In the genomic region with DNA sequence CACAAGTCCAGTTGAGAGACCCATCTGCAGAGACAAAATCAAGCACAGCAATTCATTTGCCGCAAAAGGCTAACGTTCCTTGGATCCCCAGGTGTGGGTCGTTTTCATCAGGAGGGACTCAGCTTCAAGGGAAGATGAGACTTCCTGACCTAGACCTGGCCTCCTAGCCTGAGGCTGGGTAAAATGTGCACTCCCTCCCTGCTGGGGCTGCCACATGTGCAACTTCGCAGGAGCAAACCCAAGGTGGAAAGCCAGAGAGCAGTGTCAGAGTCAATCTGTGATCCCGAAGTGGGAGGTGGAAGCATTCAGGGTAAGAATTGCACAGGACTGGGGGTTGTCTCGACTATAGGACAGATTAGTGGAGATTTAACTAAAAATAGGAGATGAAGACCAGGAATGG, we compare ENCODE assay signal across 12 cellular contexts.
"Had no signal": no experiment of that assay in that cellular context is flagged by ENCODE, and none has a peak within 500 bp of the region (broad histone marks: within the 10 kb centered on the region; RNA-seq: fewer than 3 reads in every experiment).

No MANE protein-coding gene starts in this region.

- H3K9me3 ChIP-seq: esophagus squamous epithelium, left ventricle myocardium inferior, right atrium auricular region, vagina had no signal

- FAIRE-seq: colon, endometrium, frontal cortex had no signal

- ATAC-seq: activated CD4-positive, alpha-beta T cell treated with anti-CD3 and anti-CD28 coated beads for 36 hours; activated CD8-positive, alpha-beta T cell treated with anti-CD3 and anti-CD28 coated beads, Interleukin-2, amount 10 ng/mL, durations not matched to agents 7 days and 5 days had no signal

- H3K9ac ChIP-seq: parathyroid adenoma had no signal

- H3K27ac ChIP-seq: epithelial cell of prostate, esophagus squamous epithelium, left ventricle myocardium inferior, parathyroid adenoma, right atrium auricular region, vagina had no signal

- H3K4me3 ChIP-seq: esophagus squamous epithelium, left ventricle myocardium inferior, lung, right atrium auricular region, vagina had no signal

- H3K4me1 ChIP-seq: parathyroid adenoma, vagina had no signal

- H3K27me3 ChIP-seq: right atrium auricular region, vagina had no signal

- H3K79me2 ChIP-seq: parathyroid adenoma had no signal

- H3K36me3 ChIP-seq: esophagus squamous epithelium, left ventricle myocardium inferior, right atrium auricular region, vagina had no signal

- DNase-seq: esophagus squamous epithelium had no signal
